8 cellular contexts compared by ENCODE assay signal in genomic region chr13:96020155-96020575, GRCh38. TPM values are rescaled to one million over a fixed set of nuclear protein-coding genes. Genes with fewer than 3 reads are reported as not detected.
DNase-seq lines count a peak whose midpoint lies in the region; ATAC-seq, FAIRE-seq and TF ChIP-seq lines count a peak whose summit lies in the region.

No MANE protein-coding gene starts in this region.

- no peaks in the 10 kb centered on the region for H3F3A ChIP-seq in DOHH2 (ENCODE audit: control insufficient read depth, insufficient read depth)

- H3K9me3 Mint-ChIP-seq in brain = peaks cover 4 to 20% (median 12%) of the 10 kb centered on the region in 5 experiments
- H3K9me3 Mint-ChIP-seq in activated T-cell treated with anti-CD3 and anti-CD28 coated beads, Interleukin-2, amount 50 U/mL, for 24 hours = peaks cover 4% of the 10 kb centered on the region

- H3K4me1 ChIP-seq in DOHH2 (ENCODE audit: control insufficient read depth, low read length) = peaks cover 6% of the 10 kb centered on the region
- no peaks in the 10 kb centered on the region for H3K4me1 ChIP-seq in kidney (ENCODE audit: control insufficient read depth in 1 of 2, insufficient read depth in 1 of 2, low read depth in 1 of 2, low read length in 2 of 2)
- H3K4me1 ChIP-seq in thoracic aorta (ENCODE audit: control insufficient read depth in 1 of 2, low read depth in 2 of 2) = peaks cover 0 to 9% of the 10 kb centered on the region in 2 donors

- TF ChIP-seq CTCF in DOHH2 (IDR thresholded peaks at IDR 0.05; ENCODE audit: low read depth, low read length, poor library complexity, severe bottlenecking) (peak; percentile 74), brain (conservative IDR thresholded peaks at IDR 0.05) (peak; percentile 79 to 85), kidney (IDR thresholded peaks at IDR 0.05; ENCODE audit: borderline replicate concordance, extremely low read depth, insufficient read depth) (peak; percentile 65), thoracic aorta (IDR thresholded peaks at IDR 0.05) (peak; percentile 46)

- no peaks in the 10 kb centered on the region for H3K27me3 Mint-ChIP-seq in brain
- no peaks in the 10 kb centered on the region for H3K27me3 Mint-ChIP-seq in activated T-cell treated with anti-CD3 and anti-CD28 coated beads, Interleukin-2, amount 50 U/mL, for 24 hours

- H3K27ac ChIP-seq in DOHH2 (ENCODE audit: low read depth, low read length) (no peak overlapping the region), kidney (ENCODE audit: low read depth in 2 of 2, low read length in 2 of 2) (no peak overlapping the region), thoracic aorta (no peak overlapping the region)

- H3K9ac ChIP-seq in kidney (ENCODE audit: low read length in 2 of 2) = no peak overlapping the region

- H4K20me1 ChIP-seq in DOHH2 (ENCODE audit: control insufficient read depth, insufficient read depth, low read depth, low read length) = no peaks in the 10 kb centered on the region

- FAIRE-seq in kidney (lab: Jason Lieb, UNC) = peak; percentile 21

- H3K36me3 ChIP-seq in DOHH2 (ENCODE audit: control insufficient read depth, low read length) (peaks cover 29% of the 10 kb centered on the region), kidney (ENCODE audit: control insufficient read depth in 1 of 2, insufficient read depth in 2 of 2, low read length in 2 of 2) (no peaks in the 10 kb centered on the region), thoracic aorta (peaks cover 2% of the 10 kb centered on the region)

- DNase-seq in NCI-H526 treated with DMSO at 0.1 percent for 48 hours (lab: John Stamatoyannopoulos, UW) = peak; percentile 86
- no peak for DNase-seq in kidney
- no peak for DNase-seq in thoracic aorta (ENCODE audit: low spot score)
- no peak for DNase-seq in activated T-cell treated with anti-CD3 and anti-CD28 coated beads, Interleukin-2, amount 50 U/mL, for 24 hours

- no peak overlapping the region for H3K4me3 Mint-ChIP-seq in brain
- H3K4me3 Mint-ChIP-seq in activated T-cell treated with anti-CD3 and anti-CD28 coated beads, Interleukin-2, amount 50 U/mL, for 24 hours = no peak overlapping the region

- H3K9me2 ChIP-seq in DOHH2 (replicated peaks; ENCODE audit: control insufficient read depth, low read length) = no peaks in the 10 kb centered on the region

- intact Hi-C loops in kidney (cut with DNase I) = no loop called here

- H3K36me3 Mint-ChIP-seq in brain = peaks cover 51% of the 10 kb centered on the region
- H3K36me3 Mint-ChIP-seq in activated T-cell treated with anti-CD3 and anti-CD28 coated beads, Interleukin-2, amount 50 U/mL, for 24 hours (ENCODE audit: low read depth) = no peaks in the 10 kb centered on the region

- H3K4me3 ChIP-seq in DOHH2 (ENCODE audit: low read length) (no peak overlapping the region), kidney (ENCODE audit: low read length in 2 of 2) (no peak overlapping the region), thoracic aorta (no peak overlapping the region)

- peak; percentile 91 for ATAC-seq in GM19463 (IDR thresholded peaks at IDR 0.05; ENCODE audit: unreplicated experiment)
- peak; percentile 81 for ATAC-seq in HG03457 (IDR thresholded peaks at IDR 0.05; ENCODE audit: unreplicated experiment)
- no peak for ATAC-seq in thoracic aorta (ENCODE audit: insufficient number of reproducible peaks, low FRiP score, low read depth)

- H3K4me2 ChIP-seq in DOHH2 (ENCODE audit: low read length) = no peak overlapping the region

- H3K27me3 ChIP-seq in DOHH2 (ENCODE audit: control insufficient read depth, low read length) = no peaks in the 10 kb centered on the region
- no peaks in the 10 kb centered on the region for H3K27me3 ChIP-seq in thoracic aorta (replicated peaks; ENCODE audit: insufficient read depth)

- no peaks in the 10 kb centered on the region for H3K9me3 ChIP-seq in DOHH2 (ENCODE audit: control insufficient read depth, insufficient read depth, low read length)
- no peaks in the 10 kb centered on the region for H3K9me3 ChIP-seq in kidney (ENCODE audit: control insufficient read depth in 1 of 2, low read length in 2 of 2)
- peaks cover 6% of the 10 kb centered on the region for H3K9me3 ChIP-seq in thoracic aorta

- peak overlapping the region in 3 of 5 experiments; percentile 30 to 35 (median 32) for H3K27ac Mint-ChIP-seq in brain
- H3K27ac Mint-ChIP-seq in activated T-cell treated with anti-CD3 and anti-CD28 coated beads, Interleukin-2, amount 50 U/mL, for 24 hours = no peak overlapping the region

- H3K79me2 ChIP-seq in DOHH2 (ENCODE audit: control insufficient read depth, low read length) = no peaks in the 10 kb centered on the region

- H3K4me1 Mint-ChIP-seq in brain = peaks cover 5% of the 10 kb centered on the region
- H3K4me1 Mint-ChIP-seq in activated T-cell treated with anti-CD3 and anti-CD28 coated beads, Interleukin-2, amount 50 U/mL, for 24 hours (ENCODE audit: low read depth) = no peaks in the 10 kb centered on the region

RNA-seq across cellular contexts. Expression of gene UGGT2, which starts 33.0 kb away (rescaled TPM):
- polyA plus RNA-seq in brain (ENCODE audit: insufficient read depth, low read depth, low replicate concordance) (2.1 TPM), kidney (ENCODE audit: insufficient read depth, low read depth, low replicate concordance) (10.0 TPM)
- total RNA-seq in kidney (31.9 TPM), thoracic aorta (100 to 1,000 TPM in 1 of 2 donors, 10 to 100 TPM in 1; 80.8 to 116 TPM)
